ENCODE assay signal across 8 cellular contexts in the genomic region with DNA sequence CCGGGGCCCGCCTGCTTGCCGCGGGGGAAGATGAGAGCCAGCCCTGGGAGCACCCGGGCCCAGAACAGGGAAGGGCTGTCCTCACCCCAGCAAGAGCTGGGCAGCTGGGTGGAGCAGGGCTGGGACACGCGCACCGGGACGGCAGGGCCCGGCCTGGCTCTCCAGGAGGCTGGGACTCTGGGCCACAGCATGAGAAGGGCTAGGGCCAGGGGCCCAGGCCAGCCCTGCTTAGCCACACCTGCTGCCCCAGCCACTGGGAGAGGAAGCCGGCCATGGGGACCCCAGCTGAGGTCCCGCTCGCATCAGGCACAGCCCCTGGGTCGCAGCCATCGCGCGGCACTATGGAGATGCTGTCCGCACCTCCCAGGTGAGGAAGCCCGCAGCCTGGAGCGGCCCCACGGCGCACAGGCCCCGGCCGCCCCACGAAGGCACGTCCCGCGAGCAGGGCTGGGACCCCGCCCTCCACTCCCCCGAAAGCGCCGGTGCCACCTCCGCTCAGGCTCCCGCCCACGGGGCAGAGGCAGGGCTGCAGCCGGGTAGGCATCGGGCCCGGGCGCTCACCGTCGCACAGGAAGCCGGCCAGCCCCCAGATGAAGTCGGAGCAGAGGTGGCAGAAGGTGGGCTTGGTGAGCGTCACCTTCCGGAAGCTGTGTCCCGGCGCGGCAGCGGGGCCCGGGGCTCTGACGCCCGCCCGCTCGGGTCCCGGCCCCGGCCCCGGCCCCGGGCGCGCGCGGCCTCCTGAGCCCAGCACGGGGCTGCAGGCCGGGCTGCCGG. TPM values are rescaled to one million over a fixed set of nuclear protein-coding genes. Genes with fewer than 3 reads are reported as not detected.
DNase-seq lines count a peak whose midpoint lies in the region; ATAC-seq and TF ChIP-seq lines count a peak whose summit lies in the region.

No MANE protein-coding gene starts in this region.

- POLR2A ChIA-PET in T-cell (lab: Charles Lee), result no interaction called here

- DNase-seq in T-cell (peak; percentile 25 to 70 (median 58)), astrocyte of the cerebellum (ENCODE audit: low read depth) (no peak), kidney epithelial cell (ENCODE audit: low read depth) (no peak), NCI-H446 treated with DMSO at 0.1 percent for 48 hours (lab: John Stamatoyannopoulos, UW) (no peak), NCI-H1930 (lab: John Stamatoyannopoulos, UW) (no peak)
- peak; percentile 61 to 84 for DNase-seq in stimulated activated CD4-positive, alpha-beta T cell treated with anti-CD3 and anti-CD28 coated beads, Interleukin-4, amount 100 ng/mL, for 4 hours

- H3K27ac Mint-ChIP-seq in T-cell, result no peak overlapping the region

- H3K4me3 ChIP-seq in astrocyte of the cerebellum (ENCODE audit: low read depth, low read length) (peak overlapping the region; percentile 67), kidney epithelial cell (ENCODE audit: low read depth, low read length) (peak overlapping the region; percentile 70)

- TF ChIP-seq CTCF in astrocyte of the cerebellum (IDR thresholded peaks at IDR 0.05; ENCODE audit: low read depth, low read length, missing control alignments), result no peak
- TF ChIP-seq CTCF in kidney epithelial cell (IDR thresholded peaks at IDR 0.05; ENCODE audit: insufficient read depth, low read length, poor library complexity, severe bottlenecking), result no peak

- H3K27me3 Mint-ChIP-seq in T-cell, result no peaks in the 10 kb centered on the region

- H3K36me3 Mint-ChIP-seq in T-cell, result no peaks in the 10 kb centered on the region

- peaks cover 7% of the 10 kb centered on the region for H3K27me3 ChIP-seq in kidney epithelial cell (ENCODE audit: control insufficient read depth, insufficient read depth, low read length)

- in situ Hi-C loops in astrocyte of the cerebellum (cut with HindIII; ENCODE audit: low sequenced_read_pairs), result loop anchor here (5.0 kb wide), 2 partner anchors 41 to 59 kb away; partner anchors contain the start of genes GAK and TMEM175

- H3K9me3 Mint-ChIP-seq in T-cell, result no peaks in the 10 kb centered on the region

- CTCF ChIA-PET in T-cell (lab: Charles Lee), result no interaction called here

- no peaks in the 10 kb centered on the region for H3K36me3 ChIP-seq in kidney epithelial cell (ENCODE audit: control insufficient read depth, insufficient read depth, low read length)

- ATAC-seq in GM18502 (IDR thresholded peaks at IDR 0.05; ENCODE audit: poor library complexity, unreplicated experiment) (peak; percentile 50), HG02884 (IDR thresholded peaks at IDR 0.05; ENCODE audit: unreplicated experiment) (peak; percentile 39), T-cell (replicated peaks in 1 of 4) (peak; percentile 56 to 68 (median 64))

- peak overlapping the region; percentile 43 to 57 (median 53) for H3K4me3 Mint-ChIP-seq in T-cell

- H3K4me1 Mint-ChIP-seq in T-cell, result peaks cover 12 to 16% (median 15%) of the 10 kb centered on the region in 3 donors

RNA-seq across cellular contexts. Expression of gene DGKQ, which starts 0.5 kb away (rescaled TPM):
- total RNA-seq in T-cell (10 to 100 TPM; 22.6 to 46.4 (median 36.9) TPM), kidney epithelial cell (14.8 and 17.3 TPM in 2 replicates)

RNA-seq across cellular contexts. Expression of gene IDUA, which starts 14.0 kb away (rescaled TPM):
- total RNA-seq in T-cell (10 to 100 TPM; 60.4 to 96.5 (median 78.7) TPM), kidney epithelial cell (7.1 and 18.1 TPM in 2 replicates)

RNA-seq across cellular contexts. Expression of gene SLC26A1, which starts 20.4 kb away (rescaled TPM):
- total RNA-seq in T-cell (1 to 10 TPM in 1 of 5 donors, under 1 TPM in 3, not detected in 1; 0.16 to 1.5 (median 0.39) TPM), kidney epithelial cell (0.38 and 0.96 TPM in 2 replicates)

RNA-seq across cellular contexts. Expression of gene FGFRL1, which starts 38.6 kb away (rescaled TPM):
- total RNA-seq in T-cell (10 to 100 TPM; 14.9 to 25.2 (median 23.7) TPM), kidney epithelial cell (39.2 and 41.9 TPM in 2 replicates)

RNA-seq across cellular contexts. Expression of gene TMEM175, which starts 40.6 kb away (rescaled TPM):
- total RNA-seq in T-cell (10 to 100 TPM; 44.3 to 60.9 (median 53.0) TPM), kidney epithelial cell (16.0 and 20.5 TPM in 2 replicates)

Comparison
In these comparisons a context has a peak if more than half of its experiments do, and no peak if none do; other contexts are left out.
1. DNase-seq: peak in T-cell (34 of 34) and stimulated activated CD4-positive, alpha-beta T cell treated with anti-CD3 and anti-CD28 coated beads, Interleukin-4, amount 100 ng/mL, for 4 hours (2 of 2); none in astrocyte of the cerebellum (single experiment), kidney epithelial cell (single experiment), NCI-H446 treated with DMSO at 0.1 percent for 48 hours (single experiment) and NCI-H1930 (0 of 2).
2. Peak in every context shown above with its lines, with median percentiles within 50 percentile points of each other: ATAC-seq.